ENCODE assay signal across 7 cellular contexts in the genomic region with DNA sequence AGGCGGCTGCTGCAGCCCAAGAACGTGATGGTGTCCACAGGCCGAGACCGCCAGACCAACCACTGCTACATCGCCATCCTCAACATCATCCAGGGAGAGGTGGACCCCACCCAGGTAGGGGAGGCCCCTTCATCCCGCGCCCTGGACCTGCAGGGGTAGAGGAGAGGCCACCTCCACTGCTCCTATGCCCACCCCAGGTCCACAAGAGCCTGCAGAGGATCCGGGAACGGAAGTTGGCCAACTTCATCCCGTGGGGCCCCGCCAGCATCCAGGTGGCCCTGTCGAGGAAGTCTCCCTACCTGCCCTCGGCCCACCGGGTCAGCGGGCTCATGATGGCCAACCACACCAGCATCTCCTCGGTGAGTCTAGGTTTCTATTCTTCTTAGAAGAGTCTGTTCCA. TPM values are rescaled to one million over a fixed set of nuclear protein-coding genes. Genes with fewer than 3 reads are reported as not detected.
DNase-seq lines count a peak whose midpoint lies in the region; ATAC-seq, FAIRE-seq and TF ChIP-seq lines count a peak whose summit lies in the region.
"Not testable (repeated sequence)": the region's sequence is repeated elsewhere in the genome, so short reads cannot be mapped to it uniquely, and the experiment has no call there.
"Had no signal": no experiment of that assay in that cellular context is flagged by ENCODE, and none has a peak within 500 bp of the region (broad histone marks: within the 10 kb centered on the region; RNA-seq: fewer than 3 reads in every experiment).

No MANE protein-coding gene starts in this region.

- not testable (repeated sequence) for H3K9me3 ChIP-seq in IMR-90 (ENCODE audit: control insufficient read depth, insufficient read depth, low read length); K562 (replicated peaks; ENCODE audit: control insufficient read depth, insufficient read depth, low read depth, low read length); esophagus squamous epithelium; psoas muscle; subcutaneous abdominal adipose tissue (ENCODE audit: control insufficient read depth in 5 of 5, low read length in 5 of 5)

- peaks cover 2 to 39% of the 10 kb centered on the region in 2 experiments; a peak in 2 of 4 replicates for H3K79me1 ChIP-seq in IMR-90 (ENCODE audit: low read depth in 1 of 2, low read length in 2 of 2)

- H3K4me1 ChIP-seq in IMR-90 (ENCODE audit: control insufficient read depth, insufficient read depth, low read length) (peaks cover 10% of the 10 kb centered on the region), K562 (replicated peaks in 1 of 2; ENCODE audit: control insufficient read depth in 2 of 2, insufficient read depth in 2 of 2, low read length in 2 of 2) (peaks cover 2 to 25% of the 10 kb centered on the region in 2 experiments; a peak in 3 of 5 replicates), esophagus squamous epithelium (peaks cover 32 to 55% (median 40%) of the 10 kb centered on the region in 3 donors), psoas muscle (peaks cover 31% of the 10 kb centered on the region), subcutaneous abdominal adipose tissue (ENCODE audit: control insufficient read depth in 5 of 5, insufficient read depth in 5 of 5, low read length in 5 of 5) (peaks cover 4 to 40% (median 34%) of the 10 kb centered on the region in 5 donors)

- not testable (repeated sequence) for TF ChIP-seq RAD21 in IMR-90 (IDR thresholded peaks at IDR 0.05; ENCODE audit: low read length); K562 (CRISPR knock-in tag; conservative IDR thresholded peaks at IDR 0.05 in 1 of 2, IDR thresholded peaks at IDR 0.05 in 1 of 2)

- H3K18ac ChIP-seq in IMR-90 (ENCODE audit: low read depth, low read length): not testable (repeated sequence)

- H2BK15ac ChIP-seq in IMR-90 (ENCODE audit: low read depth, low read length): not testable (repeated sequence)

- TF ChIP-seq POLR2A in IMR-90 (IDR thresholded peaks at IDR 0.05; ENCODE audit: low read depth, low read length); K562 (conservative IDR thresholded peaks at IDR 0.05); esophagus squamous epithelium (IDR thresholded peaks at IDR 0.05): not testable (repeated sequence)

- TSS peak; percentile 38 for BruUV-seq in IMR-90 (replicated peaks; lab: Mats Ljungman, UMichigan)
- BruUV-seq in K562 (replicated peaks; lab: Mats Ljungman, UMichigan): not testable (repeated sequence)

- H3K4me2 ChIP-seq in IMR-90 (ENCODE audit: low read depth, low read length); K562 (ENCODE audit: insufficient read depth, low read length): not testable (repeated sequence)

- not testable (repeated sequence) for ATAC-seq in IMR-90 (ENCODE audit: low read depth); K562; psoas muscle

- not testable (repeated sequence) for DNase-seq in IMR-90; K562 (ENCODE audit: extremely low read depth in 1 of 4, low spot score in 3 of 4); esophagus squamous epithelium (lab: John Stamatoyannopoulos, UW); psoas muscle; urothelium cell line (ENCODE audit: low spot score)

- H4K20me1 ChIP-seq in IMR-90 (ENCODE audit: insufficient read depth, low read length): peaks cover 16% of the 10 kb centered on the region
- not testable (repeated sequence) for H4K20me1 ChIP-seq in K562 (replicated peaks; ENCODE audit: control insufficient read depth, insufficient read depth, low read length)

- not testable (repeated sequence) for H4K91ac ChIP-seq in IMR-90 (ENCODE audit: insufficient read depth, low read depth, low read length)

- POLR2A ChIA-PET in IMR-90 (lab: Charles Lee; ENCODE audit: unreplicated experiment): not testable (repeated sequence)
- POLR2A ChIA-PET in K562 (lab: Yijun Ruan, JAX): interaction anchor here (0.6 to 1.3 kb wide), 4 partner anchors 10 to 58 kb away, joined by 3 to 6 read pairs (median 3); a partner anchor contains a TSS

- not testable (repeated sequence) for TF ChIP-seq EP300 in K562 (IDR thresholded peaks at IDR 0.05; ENCODE audit: low read length)

- not testable (repeated sequence) for H3K23ac ChIP-seq in IMR-90 (ENCODE audit: low read depth, low read length)

- in situ Hi-C loops in IMR-90 (cut with MboI; ENCODE audit: low sequenced_read_pairs); K562 (cut with MboI): not testable (repeated sequence)

- WGBS in IMR-90 (ENCODE audit: extremely low coverage in 2 of 2, insufficient read length in 1 of 2), 2 experiments: 100% methylated on average over 1 of the region's 16 CpGs; no CpG with 5 or more reads in 1 of the 2 experiments
- 84% methylated on average over 11 of the region's 16 CpGs for WGBS in K562 (ENCODE audit: insufficient coverage, low coverage, missing lambda C conversion rate)
- 81 to 89% methylated on average over 8 to 9 of the region's 16 CpGs for WGBS in esophagus squamous epithelium, 2 donors
- 80 to 85% (median 80%) methylated on average over 8 to 13 of the region's 16 CpGs for WGBS in psoas muscle, 3 donors

- not testable (repeated sequence) for H2AK9ac ChIP-seq in IMR-90 (replicated peaks; ENCODE audit: low read depth, low read length, poor library complexity)

- H4K8ac ChIP-seq in IMR-90 (ENCODE audit: low read depth in 2 of 2, low read length in 2 of 2): not testable (repeated sequence)

- H3K9ac ChIP-seq in IMR-90 (ENCODE audit: low read depth, low read length); K562 (ENCODE audit: insufficient read depth in 1 of 2, low read depth in 2 of 2, low read length in 2 of 2); subcutaneous abdominal adipose tissue (ENCODE audit: low read length in 5 of 5): not testable (repeated sequence)

- H3K4ac ChIP-seq in IMR-90 (ENCODE audit: low read depth, low read length): not testable (repeated sequence)

- CTCF ChIA-PET in IMR-90 (lab: Yijun Ruan, JAX); K562 (lab: Yijun Ruan, JAX; ENCODE audit: low intra/inter-chr PET ratio): not testable (repeated sequence)

- dilution Hi-C loops in IMR-90 (cut with HindIII; ENCODE audit: low sequenced_read_pairs, unreplicated experiment): not testable (repeated sequence)

- not testable (repeated sequence) for H4K5ac ChIP-seq in IMR-90 (ENCODE audit: low read depth, low read length)

- not testable (repeated sequence) for H2AFZ ChIP-seq in IMR-90 (replicated peaks; ENCODE audit: low read length, poor library complexity); K562 (ENCODE audit: low read depth, low read length)

- FAIRE-seq in K562 (lab: Jason Lieb, UNC): not testable (repeated sequence)
- peak; percentile 74 for FAIRE-seq in urothelium cell line (lab: Jason Lieb, UNC)

- intact Hi-C loops in IMR-90 (cut with micrococcal nuclease); K562 (cut with micrococcal nuclease); esophagus squamous epithelium (cut with DNase I): not testable (repeated sequence)
- intact Hi-C loops in psoas muscle (cut with DNase I): loop anchor here in 1 of 2 donors (2.0 kb wide), 1 partner anchor 47 kb away; no protein-coding TSS in a partner anchor

- not testable (repeated sequence) for H3K79me2 ChIP-seq in K562 (ENCODE audit: control insufficient read depth, insufficient read depth, low read length)

- not testable (repeated sequence) for TF ChIP-seq CTCF in IMR-90 (conservative IDR thresholded peaks at IDR 0.05; ENCODE audit: low read depth, low read length); K562 (IDR thresholded peaks at IDR 0.05 in 2 of 3, conservative IDR thresholded peaks at IDR 0.05 in 1 of 3; ENCODE audit: insufficient read depth in 2 of 3, low read depth in 1 of 3, low read length in 3 of 3); esophagus squamous epithelium (IDR thresholded peaks at IDR 0.05); psoas muscle (IDR thresholded peaks at IDR 0.05)

- H3K36me3 ChIP-seq in IMR-90 (ENCODE audit: control insufficient read depth, insufficient read depth, low read length): peaks cover 55% of the 10 kb centered on the region
- peaks cover 32% of the 10 kb centered on the region; the same call in 2 of the 3 replicates for H3K36me3 ChIP-seq in K562 (ENCODE audit: control insufficient read depth, insufficient read depth, low read length)
- H3K36me3 ChIP-seq in esophagus squamous epithelium: peaks cover 18 to 97% (median 34%) of the 10 kb centered on the region in 3 donors
- peaks cover 0 to 81% of the 10 kb centered on the region in 2 donors for H3K36me3 ChIP-seq in psoas muscle (ENCODE audit: insufficient read depth in 1 of 2, low read depth in 1 of 2)
- H3K36me3 ChIP-seq in subcutaneous abdominal adipose tissue (ENCODE audit: control insufficient read depth in 5 of 5, insufficient read depth in 5 of 5, low read length in 5 of 5): peaks cover 3 to 65% (median 58%) of the 10 kb centered on the region in 5 donors

- H2BK20ac ChIP-seq in IMR-90 (ENCODE audit: low read depth, low read length): not testable (repeated sequence)

- not testable (repeated sequence) for H3K14ac ChIP-seq in IMR-90 (replicated peaks; ENCODE audit: low read depth, low read length)

- peaks cover 15% of the 10 kb centered on the region; the same call in 1 of the 2 replicates for H3K9me1 ChIP-seq in IMR-90 (ENCODE audit: insufficient read depth, low read length)
- H3K9me1 ChIP-seq in K562 (ENCODE audit: control insufficient read depth, insufficient read depth, low read length): not testable (repeated sequence)

- not testable (repeated sequence) for H3K4me3 ChIP-seq in IMR-90 (ENCODE audit: insufficient read depth, low read depth, low read length); K562; esophagus squamous epithelium; psoas muscle; subcutaneous abdominal adipose tissue (ENCODE audit: low read depth in 1 of 5, low read length in 5 of 5)

- H2AK5ac ChIP-seq in IMR-90 (ENCODE audit: low read depth, low read length): not testable (repeated sequence)

- H2BK5ac ChIP-seq in IMR-90 (ENCODE audit: low read depth, low read length, poor library complexity, severe bottlenecking): not testable (repeated sequence)

- not testable (repeated sequence) for H3K56ac ChIP-seq in IMR-90 (ENCODE audit: extremely low read depth, insufficient read depth, low read length)

- H3K27me3 ChIP-seq in IMR-90 (ENCODE audit: control insufficient read depth, insufficient read depth, low read length); K562 (ENCODE audit: control insufficient read depth in 2 of 2, insufficient read depth in 2 of 2, low read length in 2 of 2); esophagus squamous epithelium; psoas muscle (ENCODE audit: insufficient read depth in 3 of 3, low read length in 2 of 3); subcutaneous abdominal adipose tissue (ENCODE audit: control insufficient read depth in 5 of 5, insufficient read depth in 4 of 5, low read length in 5 of 5): not testable (repeated sequence)

- H3K27ac ChIP-seq in IMR-90 (ENCODE audit: insufficient read depth, low read length); K562 (ENCODE audit: extremely low read depth, low read depth, low read length): not testable (repeated sequence)
- H3K27ac ChIP-seq in esophagus squamous epithelium: peak overlapping the region in 3 of 4 donors; percentile 72 to 98 (median 78)
- H3K27ac ChIP-seq in psoas muscle: peak overlapping the region; percentile 73
- H3K27ac ChIP-seq in subcutaneous abdominal adipose tissue (ENCODE audit: low read depth, low read length): peak overlapping the region; percentile 79

- not testable (repeated sequence) for H2BK120ac ChIP-seq in IMR-90 (ENCODE audit: low read depth, low read length)

RNA-seq across cellular contexts. Expression of a gene that starts 7.0 kb away (rescaled TPM):
- total RNA-seq in IMR-90 (2012; rRNA removed): 3.3 and 3.6 TPM in 2 replicates
- polyA plus RNA-seq in IMR-90 (2012; rRNA removed): 19.4 and 24.6 TPM in 2 replicates
- 12.0 and 21.3 TPM in 2 replicates for polyA plus RNA-seq in IMR-90 (2012; cell fraction: cytosol; rRNA removed)
- 102 and 132 TPM in 2 replicates for polyA plus RNA-seq in IMR-90 (2012; cell fraction: nucleus; rRNA removed; ENCODE audit: low replicate concordance)
- total RNA-seq in K562 (2011; cell fraction: chromatin; rRNA removed; ENCODE audit: low replicate concordance): 1.1 TPM in 1 of 2 replicates, not detected in the other
- 0.39 and 0.83 TPM in 2 replicates for total RNA-seq in K562 (2011; cell fraction: nucleolus; rRNA removed)
- total RNA-seq in K562 (2011; cell fraction: nucleoplasm; rRNA removed): 0.37 TPM in 1 of 2 replicates, not detected in the other
- total RNA-seq in K562 (2014; rRNA removed): 0.09 and 0.12 TPM in 2 replicates
- total RNA-seq in K562 (2014; rRNA removed; fragmentation: Illumina TruSeq; extraction: Trizol): not detected in 2 replicates
- total RNA-seq in K562 (2015; rRNA removed; fragmentation: Illumina TruSeq; extraction: Trizol): 0.26 and 0.29 TPM in 2 replicates
- total RNA-seq in K562 (2021): 0.78 and 0.80 TPM in 2 replicates
- 0.21 and 0.37 TPM in 2 replicates for polyA plus RNA-seq in K562 (2011; rRNA removed)
- polyA plus RNA-seq in K562 (2011; cell fraction: cytosol; rRNA removed): 0.15 and 0.24 TPM in 2 replicates
- polyA plus RNA-seq in K562 (2011; cell fraction: nucleus; rRNA removed): 0.91 and 2.0 TPM in 2 replicates
- 0.35 and 0.40 TPM in 2 replicates for polyA plus RNA-seq in K562 (2012)
- 0.24 and 0.35 TPM in 2 replicates for polyA plus RNA-seq in K562 (2014; fragmentation: Illumina TruSeq; extraction: Trizol)
- under 1 TPM; 0.15 to 0.34 TPM for polyA plus RNA-seq in K562 (2014; fragmentation: Nextera tagmentation; extraction: Ambion mirVana)
- polyA plus RNA-seq in K562 (2014; rRNA removed): not detected in 2 replicates
- 0.11 and 0.15 TPM in 2 replicates for polyA minus RNA-seq in K562 (2011; rRNA and poly(A)+ RNA removed)
- 0.86 and 1.6 TPM in 2 replicates for polyA minus RNA-seq in K562 (2011; cell fraction: cytosol; rRNA and poly(A)+ RNA removed)
- 0.33 TPM in 1 of 2 replicates, not detected in the other for polyA minus RNA-seq in K562 (2011; cell fraction: nucleus; rRNA and poly(A)+ RNA removed)
- total RNA-seq in esophagus squamous epithelium: 10 to 100 TPM in 1 of 4 donors, 1 to 10 TPM in 3; 7.1 to 14.5 (median 8.8) TPM
- total RNA-seq in psoas muscle: 10 to 100 TPM in 1 of 4 donors, 1 to 10 TPM in 3; 3.8 to 11.9 (median 5.7) TPM
- 1 to 10 TPM; 2.7 to 4.9 (median 4.2) TPM for polyA plus RNA-seq in psoas muscle

RNA-seq across cellular contexts. Expression of a gene that starts 10.7 kb away (rescaled TPM):
- 2.5 and 2.9 TPM in 2 replicates for total RNA-seq in IMR-90 (2012; rRNA removed)
- 10.5 and 13.2 TPM in 2 replicates for polyA plus RNA-seq in IMR-90 (2012; rRNA removed)
- polyA plus RNA-seq in IMR-90 (2012; cell fraction: cytosol; rRNA removed): 10.2 and 13.4 TPM in 2 replicates
- polyA plus RNA-seq in IMR-90 (2012; cell fraction: nucleus; rRNA removed; ENCODE audit: low replicate concordance): 19.1 and 48.9 TPM in 2 replicates
- total RNA-seq in K562 (2011; cell fraction: chromatin; rRNA removed; ENCODE audit: low replicate concordance): 23.0 and 51.2 TPM in 2 replicates
- 37.7 and 51.7 TPM in 2 replicates for total RNA-seq in K562 (2011; cell fraction: nucleolus; rRNA removed)
- total RNA-seq in K562 (2011; cell fraction: nucleoplasm; rRNA removed): 29.7 and 29.8 TPM in 2 replicates
- 20.6 and 28.2 TPM in 2 replicates for total RNA-seq in K562 (2014; rRNA removed)
- total RNA-seq in K562 (2014; rRNA removed; fragmentation: Illumina TruSeq; extraction: Trizol): 2.0 and 2.6 TPM in 2 replicates
- total RNA-seq in K562 (2015; rRNA removed; fragmentation: Illumina TruSeq; extraction: Trizol): 7.5 and 7.8 TPM in 2 replicates
- 32.7 and 34.5 TPM in 2 replicates for total RNA-seq in K562 (2021)
- 4.3 and 8.0 TPM in 2 replicates for polyA plus RNA-seq in K562 (2011; rRNA removed)
- 5.6 and 15.6 TPM in 2 replicates for polyA plus RNA-seq in K562 (2011; cell fraction: cytosol; rRNA removed)
- polyA plus RNA-seq in K562 (2011; cell fraction: nucleus; rRNA removed): 24.8 and 51.1 TPM in 2 replicates
- 12.5 and 25.8 TPM in 2 replicates for polyA plus RNA-seq in K562 (2012)
- 5.0 and 19.4 TPM in 2 replicates for polyA plus RNA-seq in K562 (2014; fragmentation: Illumina TruSeq; extraction: Trizol)
- polyA plus RNA-seq in K562 (2014; fragmentation: Nextera tagmentation; extraction: Ambion mirVana): under 1 TPM; 0.58 to 0.80 TPM
- 29.0 and 31.0 TPM in 2 replicates for polyA plus RNA-seq in K562 (2014; rRNA removed)
- polyA minus RNA-seq in K562 (2011; rRNA and poly(A)+ RNA removed): 1.3 and 1.9 TPM in 2 replicates
- polyA minus RNA-seq in K562 (2011; cell fraction: cytosol; rRNA and poly(A)+ RNA removed): 6.6 and 8.6 TPM in 2 replicates
- polyA minus RNA-seq in K562 (2011; cell fraction: nucleus; rRNA and poly(A)+ RNA removed): 7.0 and 12.1 TPM in 2 replicates
- 10 to 100 TPM; 41.0 to 55.8 (median 55.1) TPM for total RNA-seq in esophagus squamous epithelium
- total RNA-seq in psoas muscle: 10 to 100 TPM; 15.0 to 33.8 (median 28.0) TPM
- polyA plus RNA-seq in psoas muscle: 10 to 100 TPM; 12.7 to 15.8 (median 14.2) TPM
- polyA plus RNA-seq: CD8-positive, alpha-beta memory T cell had no signal

RNA-seq across cellular contexts. Expression of a gene that starts 15.5 kb away (rescaled TPM):
- total RNA-seq in IMR-90 (2012; rRNA removed) (0.36 and 0.56 TPM in 2 replicates), K562 (2014; rRNA removed) (2.5 and 3.6 TPM in 2 replicates), K562 (2014; rRNA removed; fragmentation: Illumina TruSeq; extraction: Trizol) (0.18 and 0.19 TPM in 2 replicates), K562 (2015; rRNA removed; fragmentation: Illumina TruSeq; extraction: Trizol) (0.58 and 0.68 TPM in 2 replicates), K562 (2021) (4.0 and 4.8 TPM in 2 replicates), esophagus squamous epithelium (under 1 TPM in 1 of 4 donors, not detected in 3; 0.76 TPM), psoas muscle (1 to 10 TPM; 1.2 to 5.0 (median 2.8) TPM)
- polyA plus RNA-seq in IMR-90 (2012; rRNA removed) (2.4 and 3.0 TPM in 2 replicates), K562 (2011; rRNA removed) (0.82 and 3.6 TPM in 2 replicates), K562 (2014; fragmentation: Illumina TruSeq; extraction: Trizol) (0.06 and 0.28 TPM in 2 replicates), K562 (2014; fragmentation: Nextera tagmentation; extraction: Ambion mirVana) (not detected), K562 (2014; rRNA removed) (3.6 and 4.3 TPM in 2 replicates), psoas muscle (1 to 10 TPM; 1.0 to 3.3 (median 1.6) TPM)
- 2.4 and 5.9 TPM in 2 replicates for polyA plus RNA-seq in IMR-90 (2012; cell fraction: cytosol; rRNA removed)
- 6.1 and 16.6 TPM in 2 replicates for polyA plus RNA-seq in IMR-90 (2012; cell fraction: nucleus; rRNA removed; ENCODE audit: low replicate concordance)
- total RNA-seq in K562 (2011; cell fraction: chromatin; rRNA removed; ENCODE audit: low replicate concordance): 0.77 and 2.7 TPM in 2 replicates
- 4.5 TPM in 2 replicates for total RNA-seq in K562 (2011; cell fraction: nucleolus; rRNA removed)
- 1.8 and 2.3 TPM in 2 replicates for total RNA-seq in K562 (2011; cell fraction: nucleoplasm; rRNA removed)
- 6.0 and 7.2 TPM in 2 replicates for polyA plus RNA-seq in K562 (2011; cell fraction: cytosol; rRNA removed)
- polyA plus RNA-seq in K562 (2011; cell fraction: nucleus; rRNA removed): 7.7 and 10.7 TPM in 2 replicates
- 5.1 and 10.4 TPM in 2 replicates for polyA plus RNA-seq in K562 (2012)
- 0.21 and 0.30 TPM in 2 replicates for polyA minus RNA-seq in K562 (2011; rRNA and poly(A)+ RNA removed)
- 0.86 and 4.7 TPM in 2 replicates for polyA minus RNA-seq in K562 (2011; cell fraction: cytosol; rRNA and poly(A)+ RNA removed)
- polyA minus RNA-seq in K562 (2011; cell fraction: nucleus; rRNA and poly(A)+ RNA removed): 1.9 and 5.7 TPM in 2 replicates

RNA-seq across cellular contexts. Expression of a gene that starts 16.2 kb away (rescaled TPM):
- total RNA-seq in IMR-90 (2012; rRNA removed) (10.6 and 12.2 TPM in 2 replicates), K562 (2014; rRNA removed) (0.14 and 0.41 TPM in 2 replicates), K562 (2014; rRNA removed; fragmentation: Illumina TruSeq; extraction: Trizol) (0.29 and 0.33 TPM in 2 replicates), K562 (2015; rRNA removed; fragmentation: Illumina TruSeq; extraction: Trizol) (0.38 and 0.62 TPM in 2 replicates), K562 (2021) (1.5 and 1.8 TPM in 2 replicates), esophagus squamous epithelium (under 1 TPM; 0.15 to 0.88 (median 0.43) TPM), psoas muscle (1 to 10 TPM; 1.9 to 2.6 (median 2.2) TPM)
- polyA plus RNA-seq in IMR-90 (2012; rRNA removed) (72.2 and 77.0 TPM in 2 replicates), K562 (2011; rRNA removed) (1.0 and 2.8 TPM in 2 replicates), K562 (2014; fragmentation: Illumina TruSeq; extraction: Trizol) (0.89 and 1.4 TPM in 2 replicates), K562 (2014; fragmentation: Nextera tagmentation; extraction: Ambion mirVana) (under 1 TPM; 0.10 to 0.17 TPM), K562 (2014; rRNA removed) (1.6 and 1.8 TPM in 2 replicates), psoas muscle (1 to 10 TPM; 1.0 to 3.4 (median 1.1) TPM)
- 58.1 and 68.2 TPM in 2 replicates for polyA plus RNA-seq in IMR-90 (2012; cell fraction: cytosol; rRNA removed)
- polyA plus RNA-seq in IMR-90 (2012; cell fraction: nucleus; rRNA removed; ENCODE audit: low replicate concordance): 165 and 241 TPM in 2 replicates
- total RNA-seq in K562 (2011; cell fraction: chromatin; rRNA removed; ENCODE audit: low replicate concordance): 14.6 and 22.8 TPM in 2 replicates
- 8.8 and 9.7 TPM in 2 replicates for total RNA-seq in K562 (2011; cell fraction: nucleolus; rRNA removed)
- 7.5 and 8.7 TPM in 2 replicates for total RNA-seq in K562 (2011; cell fraction: nucleoplasm; rRNA removed)
- polyA plus RNA-seq in K562 (2011; cell fraction: cytosol; rRNA removed): 1.3 and 2.0 TPM in 2 replicates
- polyA plus RNA-seq in K562 (2011; cell fraction: nucleus; rRNA removed): 17.0 and 22.4 TPM in 2 replicates
- polyA plus RNA-seq in K562 (2012): 1.5 and 4.8 TPM in 2 replicates
- polyA minus RNA-seq in K562 (2011; rRNA and poly(A)+ RNA removed): 0.35 and 0.45 TPM in 2 replicates
- polyA minus RNA-seq in K562 (2011; cell fraction: cytosol; rRNA and poly(A)+ RNA removed): 0.19 and 0.36 TPM in 2 replicates
- 1.8 and 3.6 TPM in 2 replicates for polyA minus RNA-seq in K562 (2011; cell fraction: nucleus; rRNA and poly(A)+ RNA removed)

RNA-seq across cellular contexts. Expression of a gene that starts 56.6 kb away (rescaled TPM):
- 38.9 and 42.5 TPM in 2 replicates for total RNA-seq in IMR-90 (2012; rRNA removed)
- 93.8 and 94.5 TPM in 2 replicates for polyA plus RNA-seq in IMR-90 (2012; rRNA removed)
- polyA plus RNA-seq in IMR-90 (2012; cell fraction: cytosol; rRNA removed): 39.9 and 84.1 TPM in 2 replicates
- 47.0 and 75.2 TPM in 2 replicates for polyA plus RNA-seq in IMR-90 (2012; cell fraction: nucleus; rRNA removed; ENCODE audit: low replicate concordance)
- total RNA-seq in K562 (2011; cell fraction: chromatin; rRNA removed; ENCODE audit: low replicate concordance): 35.3 and 79.8 TPM in 2 replicates
- 46.3 and 58.9 TPM in 2 replicates for total RNA-seq in K562 (2011; cell fraction: nucleolus; rRNA removed)
- total RNA-seq in K562 (2011; cell fraction: nucleoplasm; rRNA removed): 54.0 and 66.2 TPM in 2 replicates
- 89.5 and 116 TPM in 2 replicates for total RNA-seq in K562 (2014; rRNA removed)
- 33.7 and 40.1 TPM in 2 replicates for total RNA-seq in K562 (2014; rRNA removed; fragmentation: Illumina TruSeq; extraction: Trizol)
- 64.4 and 65.4 TPM in 2 replicates for total RNA-seq in K562 (2015; rRNA removed; fragmentation: Illumina TruSeq; extraction: Trizol)
- 115 and 117 TPM in 2 replicates for total RNA-seq in K562 (2021)
- polyA plus RNA-seq in K562 (2011; rRNA removed): 46.1 and 46.9 TPM in 2 replicates
- 94.0 and 218 TPM in 2 replicates for polyA plus RNA-seq in K562 (2011; cell fraction: cytosol; rRNA removed)
- 89.8 and 181 TPM in 2 replicates for polyA plus RNA-seq in K562 (2011; cell fraction: nucleus; rRNA removed)
- polyA plus RNA-seq in K562 (2012): 117 and 186 TPM in 2 replicates
- 147 and 163 TPM in 2 replicates for polyA plus RNA-seq in K562 (2014; fragmentation: Illumina TruSeq; extraction: Trizol)
- polyA plus RNA-seq in K562 (2014; fragmentation: Nextera tagmentation; extraction: Ambion mirVana): 10 to 100 TPM; 33.1 to 66.0 TPM
- 68.3 and 77.8 TPM in 2 replicates for polyA plus RNA-seq in K562 (2014; rRNA removed)
- 28.6 and 72.5 TPM in 2 replicates for polyA minus RNA-seq in K562 (2011; rRNA and poly(A)+ RNA removed)
- polyA minus RNA-seq in K562 (2011; cell fraction: cytosol; rRNA and poly(A)+ RNA removed): 53.4 and 81.5 TPM in 2 replicates
- polyA minus RNA-seq in K562 (2011; cell fraction: nucleus; rRNA and poly(A)+ RNA removed): 30.7 and 31.3 TPM in 2 replicates
- total RNA-seq in esophagus squamous epithelium: 10 to 100 TPM; 22.3 to 61.9 (median 46.5) TPM
- 10 to 100 TPM; 46.9 to 78.1 (median 50.4) TPM for total RNA-seq in psoas muscle
- polyA plus RNA-seq in psoas muscle: 10 to 100 TPM; 68.8 to 90.2 (median 81.0) TPM
